21 cellular contexts compared by ENCODE assay signal in genomic region chr15:68265086-68265485, GRCh38.
"Had no signal": no experiment of that assay in that cellular context is flagged by ENCODE, and none has a peak within 500 bp of the region (broad histone marks: within the 10 kb centered on the region; RNA-seq: fewer than 3 reads in every experiment).

No MANE protein-coding gene starts in this region.

- H3K9ac ChIP-seq: KMS-11 had no signal

- H3K27ac ChIP-seq: breast epithelium, KMS-11 had no signal

- H3K9me3 ChIP-seq: breast epithelium had no signal

- H3K4me1 ChIP-seq: breast epithelium had no signal

- DNase-seq: activated CD4-positive, alpha-beta T cell treated with anti-CD3 and anti-CD28 coated beads for 48 hours; activated CD4-positive, alpha-beta T cell treated with anti-CD3 and anti-CD28 coated beads, Interleukin-2, amount 50 U/mL, for 4 hours; activated CD4-positive, CD25-positive, alpha-beta regulatory T cell treated with anti-CD3 and anti-CD28 coated beads, Interleukin-2, amount 50 U/mL, for 72 hours; activated CD8-positive, alpha-beta memory T cell treated with anti-CD3 and anti-CD28 coated beads, Interleukin-2, amount 50 U/mL, for 48 hours; activated CD8-positive, alpha-beta T cell treated with anti-CD3 and anti-CD28 coated beads, Interleukin-2, amount 10 ng/mL, durations not matched to agents 7 days and 5 days; activated T-cell treated with anti-CD3 and anti-CD28 coated beads, Interleukin-2, amount 50 U/mL, for 1 hour; aorta; central memory CD4-positive, alpha-beta T cell; MV-4-11; NCI-H1092 treated with DMSO at 0.1 percent for 48 hours; NCI-H1417 treated with DMSO at 0.1 percent for 48 hours; NCI-H1694; NCI-H2029; NCI-H345; NCI-H510A treated with DMSO at 0.1 percent for 48 hours; NCI-H69; SIG-M5; T-helper 17 cell; T-helper 9 cell had no signal

- H3K36me3 ChIP-seq: breast epithelium had no signal

- ATAC-seq: activated CD8-positive, alpha-beta T cell treated with anti-CD3 and anti-CD28 coated beads, Interleukin-2, amount 10 ng/mL, durations not matched to agents 7 days and 5 days; T-helper 17 cell had no signal

- H3K27me3 ChIP-seq: breast epithelium had no signal

- H3K4me2 ChIP-seq: KMS-11 had no signal

- H3K4me3 ChIP-seq: breast epithelium had no signal
